ENCODE assay signal across 8 cellular contexts in the genomic region with DNA sequence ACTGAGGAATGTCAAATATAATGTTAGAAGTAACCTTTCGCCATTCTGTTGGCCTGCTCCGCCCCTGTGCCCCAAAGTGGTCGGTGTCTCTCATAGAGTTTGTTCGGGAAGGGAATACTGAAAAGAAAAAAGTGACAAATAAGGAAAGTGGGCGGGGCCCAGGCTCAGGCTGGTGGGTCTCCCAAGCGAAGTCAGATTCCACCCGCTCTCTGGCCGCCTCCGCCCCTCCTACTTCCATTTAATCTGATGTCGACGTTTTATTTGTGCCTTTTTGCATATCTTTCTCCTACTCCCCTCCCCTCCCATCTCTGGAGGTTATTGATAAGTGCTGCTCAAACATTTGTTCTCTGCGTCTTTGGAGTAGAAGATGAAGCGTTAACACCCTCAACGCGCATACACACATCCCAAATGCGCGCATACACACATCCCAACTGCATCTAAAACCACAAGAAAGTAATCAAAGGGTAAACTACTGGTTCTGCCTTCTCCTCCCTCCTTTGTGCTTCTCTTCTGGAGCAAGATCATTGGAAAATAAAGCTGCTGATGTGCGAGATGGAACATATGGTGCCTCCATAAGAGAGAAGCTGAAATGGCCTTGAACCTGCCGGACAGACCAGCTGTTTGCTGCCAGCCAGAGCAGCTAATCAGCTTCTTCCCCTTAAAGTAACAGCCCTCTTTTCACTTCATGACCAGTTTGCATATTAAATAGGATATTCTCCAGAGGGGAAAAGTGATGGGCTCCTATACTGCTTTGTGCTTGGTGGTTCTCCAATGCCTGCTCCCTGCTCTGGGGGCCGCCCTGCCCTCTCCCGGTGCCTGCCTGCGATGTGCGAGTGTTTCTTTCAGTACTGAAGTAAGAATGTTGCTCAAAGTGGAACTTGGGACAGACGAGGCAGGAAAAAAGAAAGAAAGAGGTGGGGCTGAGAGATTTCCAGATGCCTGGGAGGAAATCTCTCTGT. TPM values are rescaled to one million over a fixed set of nuclear protein-coding genes. Genes with fewer than 3 reads are reported as not detected.
DNase-seq lines count a peak whose midpoint lies in the region; ATAC-seq and TF ChIP-seq lines count a peak whose summit lies in the region.

No MANE protein-coding gene starts in this region.

- intact Hi-C loops in Right ventricle myocardium superior (cut with DNase I) = no loop called here

- H3K4me3 ChIP-seq in AG09309 (ENCODE audit: control insufficient read depth, low read depth, low read length) = peak overlapping the region; percentile 67
- peak overlapping the region; percentile 64 for H3K4me3 ChIP-seq in HUES48 (ENCODE audit: low read depth, low read length)

- peak overlapping the region; percentile 93 for H3K27ac Mint-ChIP-seq in osteocyte (ENCODE audit: unreplicated experiment)

- peaks cover 5% of the 10 kb centered on the region; the same call in 1 of the 2 replicates for H3K9me3 ChIP-seq in HUES48 (ENCODE audit: control insufficient read depth, insufficient read depth, low read length)

- H3K27ac ChIP-seq in HUES48 (ENCODE audit: low read depth, low read length) = no peak overlapping the region

- H3K4me3 Mint-ChIP-seq in osteocyte (ENCODE audit: unreplicated experiment) = peak overlapping the region; percentile 81

- H3K4me1 ChIP-seq in HUES48 (ENCODE audit: control insufficient read depth, insufficient read depth, low read length) = peaks cover 8% of the 10 kb centered on the region; the same call in 1 of the 2 replicates

- TF ChIP-seq POLR2A in GM18505 (IDR thresholded peaks at IDR 0.05; ENCODE audit: borderline replicate concordance, extremely low read depth, insufficient read depth, insufficient read length) = no peak

- no peak for ATAC-seq in Right ventricle myocardium superior (ENCODE audit: poor library complexity)
- ATAC-seq in GM18505 (IDR thresholded peaks at IDR 0.05; ENCODE audit: unreplicated experiment) = no peak
- no peak for ATAC-seq in GM19463 (IDR thresholded peaks at IDR 0.05; ENCODE audit: unreplicated experiment)

- peak; percentile 15 for TF ChIP-seq CTCF in AG09309 (IDR thresholded peaks at IDR 0.05; ENCODE audit: control insufficient read depth, insufficient read depth, low read depth, low read length, missing control alignments)
- peak; percentile 32 for TF ChIP-seq CTCF in osteocyte (IDR thresholded peaks at IDR 0.05)

- H3K27me3 Mint-ChIP-seq in osteocyte (ENCODE audit: unreplicated experiment) = no peaks in the 10 kb centered on the region

- H3K36me3 Mint-ChIP-seq in osteocyte (ENCODE audit: unreplicated experiment) = no peaks in the 10 kb centered on the region

- DNase-seq in AG09309 (ENCODE audit: low read depth) (no peak), Right ventricle myocardium superior (peak; percentile 63), osteocyte (ENCODE audit: extremely low spot score, unreplicated experiment) (no peak), epidermal melanocyte (ENCODE audit: insufficient read length, low spot score) (no peak)
- DNase-seq in activated naive CD4-positive, alpha-beta T cell treated with anti-CD3 and anti-CD28 coated beads, Interleukin-2, amount 50 U/mL, for 16 hours = peak; percentile 10

- no peaks in the 10 kb centered on the region for H3K36me3 ChIP-seq in HUES48 (ENCODE audit: control insufficient read depth, insufficient read depth, low read length)

- H3K9me3 Mint-ChIP-seq in osteocyte (ENCODE audit: unreplicated experiment) = no peaks in the 10 kb centered on the region

- peaks cover 57% of the 10 kb centered on the region for H3K27me3 ChIP-seq in HUES48 (ENCODE audit: control insufficient read depth, insufficient read depth, low read length)

- H3K4me1 Mint-ChIP-seq in osteocyte (ENCODE audit: unreplicated experiment) = peaks cover 12% of the 10 kb centered on the region

- H3K9ac ChIP-seq in HUES48 (ENCODE audit: low read depth, low read length) = no peak overlapping the region

RNA-seq across cellular contexts. Expression of a gene that starts 3.1 kb away (rescaled TPM):
- total RNA-seq in Right ventricle myocardium superior = 1.9 TPM
- 13.2 and 13.4 TPM in 2 replicates for total RNA-seq in osteocyte

Comparison
In these comparisons a context has a peak if more than half of its experiments do, and no peak if none do; other contexts are left out.
1. DNase-seq: peak in activated naive CD4-positive, alpha-beta T cell treated with anti-CD3 and anti-CD28 coated beads, Interleukin-2, amount 50 U/mL, for 16 hours (single experiment) and Right ventricle myocardium superior (single experiment); none in AG09309 (single experiment), osteocyte (single experiment) and epidermal melanocyte (single experiment).